29 cellular contexts compared by ENCODE assay signal in genomic region chr6:166206066-166206465, GRCh38. TPM values are rescaled to one million over a fixed set of nuclear protein-coding genes. Genes with fewer than 3 reads are reported as not detected.
DNase-seq lines count a peak whose midpoint lies in the region; ATAC-seq and TF ChIP-seq lines count a peak whose summit lies in the region.
"Had no signal": no experiment of that assay in that cellular context is flagged by ENCODE, and none has a peak within 500 bp of the region (broad histone marks: within the 10 kb centered on the region; RNA-seq: fewer than 3 reads in every experiment).

No MANE protein-coding gene starts in this region.

- ATAC-seq in Right ventricle myocardium inferior (peak; percentile 58), IMR-90 (ENCODE audit: low read depth) (no peak), esophagus mucosa (peak; percentile 28)
- ATAC-seq: CD8-positive, alpha-beta T cell; GM12878 had no signal

- no peaks in the 10 kb centered on the region for H3K36me3 ChIP-seq in left ventricle myocardium inferior
- no peaks in the 10 kb centered on the region for H3K36me3 ChIP-seq in IMR-90 (ENCODE audit: control insufficient read depth, insufficient read depth, low read length)
- H3K36me3 ChIP-seq in trophoblast cell (ENCODE audit: control insufficient read depth in 1 of 2, insufficient read depth in 2 of 2, low read length in 2 of 2) = no peaks in the 10 kb centered on the region
- H3K36me3 ChIP-seq: HAP-1 had no signal

- H3K23ac ChIP-seq in IMR-90 (ENCODE audit: low read depth, low read length) = no peak overlapping the region
- no peak overlapping the region for H3K23ac ChIP-seq in trophoblast cell (ENCODE audit: low read length)

- no peak overlapping the region for H3K14ac ChIP-seq in IMR-90 (replicated peaks; ENCODE audit: low read depth, low read length)
- H3K14ac ChIP-seq in trophoblast cell (ENCODE audit: low read length) = no peak overlapping the region

- 40% methylated on average over 3 of the region's 9 CpGs; no CpG with 5 or more reads in 1 of the 2 experiments for WGBS in IMR-90 (ENCODE audit: extremely low coverage in 2 of 2, insufficient read length in 1 of 2), 2 experiments
- no CpG with 5 or more reads among the region's 9 CpGs for WGBS in trophoblast cell (ENCODE audit: extremely low coverage, insufficient coverage, insufficient read length)

- no peaks in the 10 kb centered on the region for H3K9me1 ChIP-seq in IMR-90 (ENCODE audit: insufficient read depth, low read length)

- TF ChIP-seq POLR2A in IMR-90 (IDR thresholded peaks at IDR 0.05; ENCODE audit: low read depth, low read length) = no peak

- H2AK5ac ChIP-seq in IMR-90 (ENCODE audit: low read depth, low read length) (no peak overlapping the region), trophoblast cell (ENCODE audit: low read length) (no peak overlapping the region)

- H3K9me3 ChIP-seq in left ventricle myocardium inferior (replicated peaks) (no peaks in the 10 kb centered on the region), IMR-90 (ENCODE audit: control insufficient read depth, insufficient read depth, low read length) (no peaks in the 10 kb centered on the region), trophoblast cell (ENCODE audit: insufficient read depth, low read depth, low read length) (peaks cover 2% of the 10 kb centered on the region)
- H3K9me3 ChIP-seq: Caco-2, HAP-1 had no signal

- POLR2A ChIA-PET in IMR-90 (lab: Charles Lee; ENCODE audit: unreplicated experiment) = no interaction called here

- no peak overlapping the region for H2BK12ac ChIP-seq in trophoblast cell (ENCODE audit: low read length)

- CTCF ChIA-PET in IMR-90 (lab: Yijun Ruan, JAX) = no interaction called here

- H3K4ac ChIP-seq in IMR-90 (ENCODE audit: low read depth, low read length) = no peak overlapping the region
- H3K4ac ChIP-seq in trophoblast cell (ENCODE audit: low read depth, low read length) = no peak overlapping the region

- dilution Hi-C loops in IMR-90 (cut with HindIII; ENCODE audit: low sequenced_read_pairs, unreplicated experiment) = no loop called here

- no peak for DNase-seq in Right ventricle myocardium inferior (ENCODE audit: missing footprints)
- no peak for DNase-seq in left ventricle myocardium inferior
- peak; percentile 7 for DNase-seq in IMR-90
- peak; percentile 81 for DNase-seq in mesenteric fat pad (ENCODE audit: low spot score)
- no peak for DNase-seq in activated CD4-positive, alpha-beta T cell treated with anti-CD3 and anti-CD28 coated beads, Interleukin-2, amount 50 U/mL, for 4 hours
- DNase-seq in NCI-H2227 treated with DMSO at 0.1 percent for 48 hours (lab: John Stamatoyannopoulos, UW) = no peak
- DNase-seq in trophoblast cell = no peak
- DNase-seq: Caco-2; CD8-positive, alpha-beta T cell; EL; GDM1; GOT3; KG1; NCI-H1048; NCI-H1417; NCI-H187; NCI-H2081 treated with DMSO at 0.1 percent for 48 hours; NCI-H2171 treated with DMSO at 0.1 percent for 48 hours; NCI-H524; NCI-H774; PC-9; SHP77 had no signal

- H3K4me1 ChIP-seq in left ventricle myocardium inferior (no peaks in the 10 kb centered on the region), IMR-90 (ENCODE audit: control insufficient read depth, insufficient read depth, low read length) (no peaks in the 10 kb centered on the region), trophoblast cell (ENCODE audit: control insufficient read depth in 1 of 2, insufficient read depth in 2 of 2, low read length in 2 of 2) (no peaks in the 10 kb centered on the region)
- H3K4me1 ChIP-seq: Caco-2, HAP-1 had no signal

- in situ Hi-C loops in IMR-90 (cut with MboI; ENCODE audit: low sequenced_read_pairs) = no loop called here

- H3K4me3 ChIP-seq in left ventricle myocardium inferior (no peak overlapping the region), IMR-90 (ENCODE audit: insufficient read depth, low read depth, low read length) (no peak overlapping the region), trophoblast cell (ENCODE audit: low read depth, low read length) (no peak overlapping the region)
- H3K4me3 ChIP-seq: GM12878, HAP-1, PC-9 had no signal

- no peak overlapping the region for H4K5ac ChIP-seq in IMR-90 (ENCODE audit: low read depth, low read length)

- no peak overlapping the region for H2BK15ac ChIP-seq in IMR-90 (ENCODE audit: low read depth, low read length)

- H4K91ac ChIP-seq in IMR-90 (ENCODE audit: insufficient read depth, low read depth, low read length) = no peak overlapping the region
- no peak overlapping the region for H4K91ac ChIP-seq in trophoblast cell (ENCODE audit: low read depth, low read length)

- H3K18ac ChIP-seq in IMR-90 (ENCODE audit: low read depth, low read length) (no peak overlapping the region), trophoblast cell (ENCODE audit: low read length) (no peak overlapping the region)

- H2BK20ac ChIP-seq in IMR-90 (ENCODE audit: low read depth, low read length) = no peak overlapping the region

- TF ChIP-seq RAD21 in IMR-90 (IDR thresholded peaks at IDR 0.05; ENCODE audit: low read length) = no peak

- H3K9ac ChIP-seq in IMR-90 (ENCODE audit: low read depth, low read length) (no peak overlapping the region), trophoblast cell (ENCODE audit: low read length) (no peak overlapping the region)

- H3K4me2 ChIP-seq in IMR-90 (ENCODE audit: low read depth, low read length) = no peak overlapping the region
- H3K4me2 ChIP-seq in trophoblast cell (ENCODE audit: low read length) = no peak overlapping the region
- H3K4me2 ChIP-seq: PC-9 had no signal

- intact Hi-C loops in Right ventricle myocardium inferior (cut with DNase I) (no loop called here), left ventricle myocardium inferior (cut with micrococcal nuclease) (no loop called here), IMR-90 (cut with micrococcal nuclease) (no loop called here)

- H3K27me3 ChIP-seq in left ventricle myocardium inferior (ENCODE audit: low read depth) (peaks cover 69% of the 10 kb centered on the region), IMR-90 (ENCODE audit: control insufficient read depth, insufficient read depth, low read length) (no peaks in the 10 kb centered on the region; the same call in 1 of the 2 replicates), trophoblast cell (ENCODE audit: insufficient read depth, low read length) (no peaks in the 10 kb centered on the region)

- H2BK120ac ChIP-seq in IMR-90 (ENCODE audit: low read depth, low read length) (no peak overlapping the region), trophoblast cell (ENCODE audit: insufficient read depth, low read length, poor library complexity) (no peak overlapping the region)

- H2AFZ ChIP-seq in IMR-90 (replicated peaks; ENCODE audit: low read length, poor library complexity) (no peak overlapping the region), trophoblast cell (ENCODE audit: insufficient read depth, low read length, poor library complexity) (no peak overlapping the region)
- H2AFZ ChIP-seq: PC-9 had no signal

- no peak overlapping the region for H4K12ac ChIP-seq in trophoblast cell (ENCODE audit: low read depth, low read length)

- H3K56ac ChIP-seq in IMR-90 (ENCODE audit: extremely low read depth, insufficient read depth, low read length) = no peak overlapping the region

- no peak overlapping the region for H3K27ac ChIP-seq in left ventricle myocardium inferior (replicated peaks)
- H3K27ac ChIP-seq in IMR-90 (ENCODE audit: insufficient read depth, low read length) = no peak overlapping the region
- no peak overlapping the region for H3K27ac ChIP-seq in trophoblast cell (ENCODE audit: low read depth, low read length)
- H3K27ac ChIP-seq: 22Rv1, PC-9 had no signal

- no TSS peak for BruUV-seq in IMR-90 (replicated peaks; lab: Mats Ljungman, UMichigan)

- no peak for TF ChIP-seq CTCF in left ventricle myocardium inferior (IDR thresholded peaks at IDR 0.05; ENCODE audit: borderline replicate concordance)
- TF ChIP-seq CTCF in IMR-90 (conservative IDR thresholded peaks at IDR 0.05; ENCODE audit: low read depth, low read length) = no peak

- H2AK9ac ChIP-seq in IMR-90 (replicated peaks; ENCODE audit: low read depth, low read length, poor library complexity) = no peak overlapping the region

- H3K79me1 ChIP-seq in IMR-90 (ENCODE audit: low read depth in 1 of 2, low read length in 2 of 2) = no peaks in the 10 kb centered on the region
- no peaks in the 10 kb centered on the region for H3K79me1 ChIP-seq in trophoblast cell (ENCODE audit: low read length)

- H3K79me2 ChIP-seq in trophoblast cell (ENCODE audit: control insufficient read depth, insufficient read depth, low read length, poor library complexity) = no peaks in the 10 kb centered on the region

- H2BK5ac ChIP-seq in IMR-90 (ENCODE audit: low read depth, low read length, poor library complexity, severe bottlenecking) (no peak overlapping the region), trophoblast cell (ENCODE audit: low read depth, low read length, poor library complexity) (no peak overlapping the region)

- no peaks in the 10 kb centered on the region for H4K20me1 ChIP-seq in IMR-90 (ENCODE audit: insufficient read depth, low read length)

- H4K8ac ChIP-seq in IMR-90 (ENCODE audit: low read depth in 2 of 2, low read length in 2 of 2) = no peak overlapping the region
- H4K8ac ChIP-seq in trophoblast cell (ENCODE audit: low read depth, low read length) = no peak overlapping the region

TF ChIP-seq in IMR-90, 13 proteins besides CTCF, POLR2A, EP300 and RAD21 (continues in another document):
- TF ChIP-seq BHLHE40 (IDR thresholded peaks at IDR 0.05; ENCODE audit: low read depth, low read length) (no peak), USF2 (IDR thresholded peaks at IDR 0.05; ENCODE audit: low read depth, low read length) (no peak), MXI1 (IDR thresholded peaks at IDR 0.05; ENCODE audit: borderline replicate concordance, low read depth, low read length) (no peak), FOS (IDR thresholded peaks at IDR 0.05; ENCODE audit: low read depth, low read length) (no peak), MAFK (IDR thresholded peaks at IDR 0.05; ENCODE audit: low read depth, low read length) (no peak), CHD1 (IDR thresholded peaks at IDR 0.05; ENCODE audit: low read depth, low read length) (no peak), SMC3 (IDR thresholded peaks at IDR 0.05; ENCODE audit: low read depth, low read length) (no peak), MAZ (IDR thresholded peaks at IDR 0.05; ENCODE audit: borderline replicate concordance, low read depth, low read length) (no peak)

RNA-seq across cellular contexts. Expression of gene TBXT, which starts 38.4 kb away (rescaled TPM):
- total RNA-seq in Right ventricle myocardium inferior (not detected), left ventricle myocardium inferior (not detected), IMR-90 (2012; rRNA removed) (not detected in 2 replicates), esophagus mucosa (not detected), mesenteric fat pad (not detected)
- polyA plus RNA-seq in IMR-90 (2012; rRNA removed) = not detected in 2 replicates
- polyA plus RNA-seq in IMR-90 (2012; cell fraction: cytosol; rRNA removed) = not detected in 2 replicates
- polyA plus RNA-seq in IMR-90 (2012; cell fraction: nucleus; rRNA removed; ENCODE audit: low replicate concordance) = not detected in 2 replicates
- not detected in 2 replicates for polyA plus RNA-seq in trophoblast cell (2013)
- total RNA-seq: B cell; Caco-2; CD8-positive, alpha-beta T cell; GM12878; PC-9; RPMI7951; SK-MEL-5 had no signal

Comparison
In these comparisons a context has a peak if more than half of its experiments do, and no peak if none do; other contexts are left out.
1. DNase-seq: peak in IMR-90 (single experiment) and mesenteric fat pad (single experiment); none in Right ventricle myocardium inferior (single experiment), left ventricle myocardium inferior (single experiment), activated CD4-positive, alpha-beta T cell treated with anti-CD3 and anti-CD28 coated beads, Interleukin-2, amount 50 U/mL, for 4 hours (0 of 2), NCI-H2227 treated with DMSO at 0.1 percent for 48 hours (single experiment) and trophoblast cell (0 of 2).